ENCODE assay signal across 1 cellular context in the genomic region with DNA sequence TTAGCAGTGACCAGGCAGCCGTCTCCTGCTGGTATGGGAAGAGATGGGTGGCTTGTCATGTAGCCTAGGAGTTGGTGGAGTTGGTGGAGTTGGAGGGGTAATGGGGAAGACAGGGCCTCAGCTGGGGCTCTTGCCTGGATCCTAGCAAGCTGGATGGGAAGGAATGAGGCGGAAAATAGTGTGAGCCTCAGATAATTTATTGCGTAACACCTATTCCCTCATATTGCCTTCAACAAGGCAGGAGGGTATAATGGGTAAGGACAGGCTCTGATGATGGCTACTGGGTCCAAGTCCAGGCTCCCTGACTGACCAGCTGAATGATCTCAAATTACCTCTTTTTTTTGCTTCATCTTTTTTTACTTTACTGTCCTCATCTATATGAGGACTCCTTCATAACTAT.
TF ChIP-seq lines count a peak whose summit lies in the region.

No MANE protein-coding gene starts in this region.

TF ChIP-seq in WTC11, 78 proteins besides CTCF, POLR2A, EP300 and RAD21 (continued from another document):
- TF ChIP-seq, protein P1, sequence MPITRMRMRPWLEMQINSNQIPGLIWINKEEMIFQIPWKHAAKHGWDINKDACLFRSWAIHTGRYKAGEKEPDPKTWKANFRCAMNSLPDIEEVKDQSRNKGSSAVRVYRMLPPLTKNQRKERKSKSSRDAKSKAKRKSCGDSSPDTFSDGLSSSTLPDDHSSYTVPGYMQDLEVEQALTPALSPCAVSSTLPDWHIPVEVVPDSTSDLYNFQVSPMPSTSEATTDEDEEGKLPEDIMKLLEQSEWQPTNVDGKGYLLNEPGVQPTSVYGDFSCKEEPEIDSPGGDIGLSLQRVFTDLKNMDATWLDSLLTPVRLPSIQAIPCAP (CRISPR knock-in tag; IDR thresholded peaks at IDR 0.05) = no peak
- TF ChIP-seq, protein P2, sequence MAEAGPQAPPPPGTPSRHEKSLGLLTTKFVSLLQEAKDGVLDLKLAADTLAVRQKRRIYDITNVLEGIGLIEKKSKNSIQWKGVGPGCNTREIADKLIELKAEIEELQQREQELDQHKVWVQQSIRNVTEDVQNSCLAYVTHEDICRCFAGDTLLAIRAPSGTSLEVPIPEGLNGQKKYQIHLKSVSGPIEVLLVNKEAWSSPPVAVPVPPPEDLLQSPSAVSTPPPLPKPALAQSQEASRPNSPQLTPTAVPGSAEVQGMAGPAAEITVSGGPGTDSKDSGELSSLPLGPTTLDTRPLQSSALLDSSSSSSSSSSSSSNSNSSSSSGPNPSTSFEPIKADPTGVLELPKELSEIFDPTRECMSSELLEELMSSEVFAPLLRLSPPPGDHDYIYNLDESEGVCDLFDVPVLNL (CRISPR knock-in tag; IDR thresholded peaks at IDR 0.05; ENCODE audit: borderline replicate concordance, low read depth) = no peak
- TF ChIP-seq ERG (CRISPR knock-in tag; IDR thresholded peaks at IDR 0.05) (no peak), SMAD4 (CRISPR knock-in tag; IDR thresholded peaks at IDR 0.05) (no peak), NR2C2 (CRISPR knock-in tag; IDR thresholded peaks at IDR 0.05) (no peak), USF2 (CRISPR knock-in tag; IDR thresholded peaks at IDR 0.05) (no peak)
- TF ChIP-seq, protein P3, sequence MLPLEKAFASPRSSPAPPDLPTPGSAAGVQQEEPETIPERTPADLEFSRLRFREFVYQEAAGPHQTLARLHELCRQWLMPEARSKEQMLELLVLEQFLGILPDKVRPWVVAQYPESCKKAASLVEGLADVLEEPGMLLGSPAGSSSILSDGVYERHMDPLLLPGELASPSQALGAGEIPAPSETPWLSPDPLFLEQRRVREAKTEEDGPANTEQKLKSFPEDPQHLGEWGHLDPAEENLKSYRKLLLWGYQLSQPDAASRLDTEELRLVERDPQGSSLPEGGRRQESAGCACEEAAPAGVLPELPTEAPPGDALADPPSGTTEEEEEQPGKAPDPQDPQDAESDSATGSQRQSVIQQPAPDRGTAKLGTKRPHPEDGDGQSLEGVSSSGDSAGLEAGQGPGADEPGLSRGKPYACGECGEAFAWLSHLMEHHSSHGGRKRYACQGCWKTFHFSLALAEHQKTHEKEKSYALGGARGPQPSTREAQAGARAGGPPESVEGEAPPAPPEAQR (CRISPR knock-in tag; IDR thresholded peaks at IDR 0.05) = no peak
